In the genomic region with DNA sequence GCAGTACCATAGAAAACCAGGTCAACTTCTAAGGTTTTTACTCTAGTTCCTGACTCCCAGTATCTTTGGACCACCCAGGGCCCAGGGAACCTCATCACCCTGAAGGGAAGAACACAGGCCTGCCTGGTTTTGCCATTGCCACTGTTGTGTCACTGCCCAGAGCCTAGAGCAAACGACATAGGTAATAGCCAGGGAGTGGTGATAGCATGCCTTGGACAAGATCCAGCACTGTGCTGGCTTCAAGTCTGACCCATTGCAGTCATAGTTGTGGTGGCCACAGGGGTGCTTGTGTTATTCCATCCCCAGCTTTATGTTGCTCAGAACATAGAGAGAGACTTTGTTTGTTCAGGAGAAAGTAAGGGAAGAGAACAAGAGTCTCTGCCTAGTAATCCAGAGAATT, we compare ENCODE assay signal across 23 cellular contexts.
A peak's percentile ranks its signal among the peaks of the same experiment; 100 is the strongest.
DNase-seq lines count a peak whose midpoint lies in the region; TF ChIP-seq lines count a peak whose summit lies in the region.
"Had no signal": no experiment of that assay in that cellular context is flagged by ENCODE, and none has a peak within 500 bp of the region (broad histone marks: within the 10 kb centered on the region; RNA-seq: fewer than 3 reads in every experiment).

No MANE protein-coding gene starts in this region.

- no peak for TF ChIP-seq POLR2A in stomach (IDR thresholded peaks at IDR 0.05)

- no peak overlapping the region for H3K27ac Mint-ChIP-seq in activated T-helper 2 cell treated with anti-CD3 and anti-CD28 coated beads, Interferon-gamma antibody, Interleukin-2, Interleukin-4, amounts not matched to agents 10 μg/mL and 5 μg/mL and 100 μg/mL, durations not matched to agents 14 hours and 24 hours and 36 hours
- H3K27ac Mint-ChIP-seq: CD14-positive monocyte; CD4-positive, alpha-beta memory T cell; H9 had no signal

- H3K36me3 Mint-ChIP-seq in activated T-helper 2 cell treated with anti-CD3 and anti-CD28 coated beads, Interferon-gamma antibody, Interleukin-2, Interleukin-4, amounts not matched to agents 10 μg/mL and 5 μg/mL and 100 μg/mL, durations not matched to agents 14 hours and 24 hours and 36 hours (ENCODE audit: low read depth): no peaks in the 10 kb centered on the region
- H3K36me3 Mint-ChIP-seq: CD14-positive monocyte; CD4-positive, alpha-beta memory T cell had no signal

- no peak for TF ChIP-seq CTCF in OCI-LY3 (IDR thresholded peaks at IDR 0.05; ENCODE audit: low read depth, low read length)
- TF ChIP-seq CTCF in stomach (IDR thresholded peaks at IDR 0.05): no peak
- TF ChIP-seq CTCF in ascending aorta (IDR thresholded peaks at IDR 0.05): no peak

- no peak overlapping the region for H3K27ac ChIP-seq in OCI-LY3 (ENCODE audit: low read length)
- no peak overlapping the region for H3K27ac ChIP-seq in stomach
- no peak overlapping the region for H3K27ac ChIP-seq in ascending aorta
- H3K27ac ChIP-seq: A549; BLaER1 treated with 17β-estradiol and CSF1 and Interleukin-3, amounts not matched to agents 10 nM and 100 nM; GM23248 had no signal

- no peaks in the 10 kb centered on the region for H3K4me1 ChIP-seq in OCI-LY3 (ENCODE audit: low read length)
- peaks cover 0 to 8% (median 2%) of the 10 kb centered on the region in 4 donors for H3K4me1 ChIP-seq in stomach
- no peaks in the 10 kb centered on the region for H3K4me1 ChIP-seq in ascending aorta
- H3K4me1 ChIP-seq: A549; BE2C; BLaER1 treated with 17β-estradiol and CSF1 and Interleukin-3, amounts not matched to agents 10 nM and 100 nM had no signal

- 20 to 54% (median 32%) methylated on average over 1 of the region's 1 CpG for WGBS in stomach, 5 donors

- H3K27me3 Mint-ChIP-seq in activated T-helper 2 cell treated with anti-CD3 and anti-CD28 coated beads, Interferon-gamma antibody, Interleukin-2, Interleukin-4, amounts not matched to agents 10 μg/mL and 5 μg/mL and 100 μg/mL, durations not matched to agents 14 hours and 24 hours and 36 hours (ENCODE audit: low read depth): no peaks in the 10 kb centered on the region
- H3K27me3 Mint-ChIP-seq: CD4-positive, alpha-beta memory T cell had no signal

- no peak for TF ChIP-seq EP300 in stomach (IDR thresholded peaks at IDR 0.05)

- no peak overlapping the region for H3K4me2 ChIP-seq in OCI-LY3 (ENCODE audit: low read length)
- H3K4me2 ChIP-seq: A549; BLaER1 treated with 17β-estradiol and CSF1 and Interleukin-3, amounts not matched to agents 10 nM and 100 nM had no signal

- no peak overlapping the region for H3K9ac ChIP-seq in OCI-LY3 (ENCODE audit: low read length)
- H3K9ac ChIP-seq: BLaER1 treated with 17β-estradiol and CSF1 and Interleukin-3, amounts not matched to agents 10 nM and 100 nM; GM23248 had no signal

- H3K4me1 Mint-ChIP-seq in activated T-helper 2 cell treated with anti-CD3 and anti-CD28 coated beads, Interferon-gamma antibody, Interleukin-2, Interleukin-4, amounts not matched to agents 10 μg/mL and 5 μg/mL and 100 μg/mL, durations not matched to agents 14 hours and 24 hours and 36 hours (ENCODE audit: low read depth): no peaks in the 10 kb centered on the region
- H3K4me1 Mint-ChIP-seq: CD14-positive monocyte; CD4-positive, alpha-beta memory T cell; H9 had no signal

- H4K20me1 ChIP-seq in OCI-LY3 (ENCODE audit: insufficient read depth, low read length): no peaks in the 10 kb centered on the region
- H4K20me1 ChIP-seq: BLaER1 treated with 17β-estradiol and CSF1 and Interleukin-3, amounts not matched to agents 10 nM and 100 nM had no signal

- H3K27me3 ChIP-seq in OCI-LY3 (ENCODE audit: low read depth, low read length) (no peaks in the 10 kb centered on the region), stomach (no peaks in the 10 kb centered on the region), ascending aorta (no peaks in the 10 kb centered on the region)
- H3K27me3 ChIP-seq: BE2C; BLaER1 treated with 17β-estradiol and CSF1 and Interleukin-3, amounts not matched to agents 10 nM and 100 nM had no signal

- H3K9me3 Mint-ChIP-seq in activated T-helper 2 cell treated with anti-CD3 and anti-CD28 coated beads, Interferon-gamma antibody, Interleukin-2, Interleukin-4, amounts not matched to agents 10 μg/mL and 5 μg/mL and 100 μg/mL, durations not matched to agents 14 hours and 24 hours and 36 hours: peaks cover 29% of the 10 kb centered on the region
- H3K9me3 Mint-ChIP-seq: H9 had no signal

- no peak overlapping the region for H3K4me3 Mint-ChIP-seq in activated T-helper 2 cell treated with anti-CD3 and anti-CD28 coated beads, Interferon-gamma antibody, Interleukin-2, Interleukin-4, amounts not matched to agents 10 μg/mL and 5 μg/mL and 100 μg/mL, durations not matched to agents 14 hours and 24 hours and 36 hours (ENCODE audit: low read depth)
- H3K4me3 Mint-ChIP-seq: CD14-positive monocyte; CD4-positive, alpha-beta memory T cell; H9 had no signal

- H3K36me3 ChIP-seq in OCI-LY3 (replicated peaks; ENCODE audit: low read depth, low read length) (no peaks in the 10 kb centered on the region), stomach (no peaks in the 10 kb centered on the region), ascending aorta (no peaks in the 10 kb centered on the region)
- H3K36me3 ChIP-seq: BE2C; BLaER1 treated with 17β-estradiol and CSF1 and Interleukin-3, amounts not matched to agents 10 nM and 100 nM had no signal

- H3K9me3 ChIP-seq in OCI-LY3 (ENCODE audit: insufficient read depth, low read length) (no peaks in the 10 kb centered on the region), stomach (no peaks in the 10 kb centered on the region), ascending aorta (no peaks in the 10 kb centered on the region)
- H3K9me3 ChIP-seq: A549; BE2C; BLaER1 treated with 17β-estradiol and CSF1 and Interleukin-3, amounts not matched to agents 10 nM and 100 nM had no signal

- 0 out of 2 replicates have a peak overlapping the region, but pooled peaks have one; percentile 23 for H2AFZ ChIP-seq in OCI-LY3 (ENCODE audit: low read depth, low read length)
- H2AFZ ChIP-seq: GM23248 had no signal

- no peaks in the 10 kb centered on the region for H3K79me2 ChIP-seq in OCI-LY3 (ENCODE audit: low read length)

- H3K4me3 ChIP-seq in OCI-LY3 (ENCODE audit: low read length): no peak overlapping the region
- no peak overlapping the region for H3K4me3 ChIP-seq in stomach
- H3K4me3 ChIP-seq in ascending aorta: no peak overlapping the region
- H3K4me3 ChIP-seq: A549; BLaER1 treated with 17β-estradiol and CSF1 and Interleukin-3, amounts not matched to agents 10 nM and 100 nM; GM12878; GM23248 had no signal

- intact Hi-C loops in stomach (cut with DNase I; ENCODE audit: low total_unique reads): no loop called here
- intact Hi-C loops in ascending aorta (cut with DNase I): no loop called here
- intact Hi-C loops in activated T-helper 2 cell treated with anti-CD3 and anti-CD28 coated beads, Interferon-gamma antibody, Interleukin-2, Interleukin-4, amounts not matched to agents 10 μg/mL and 5 μg/mL and 100 μg/mL, durations not matched to agents 14 hours and 24 hours and 36 hours (cut with micrococcal nuclease): no loop called here

- peak; percentile 29 for DNase-seq in H4 (ENCODE audit: low spot score)
- DNase-seq in mucosa of gallbladder (ENCODE audit: low spot score): peak; percentile 15
- peak; percentile 54 for DNase-seq in stomach
- DNase-seq in ascending aorta (ENCODE audit: low spot score in 2 of 2): no peak
- no peak for DNase-seq in NCI-H526 (lab: John Stamatoyannopoulos, UW)
- DNase-seq in activated T-helper 2 cell treated with anti-CD3 and anti-CD28 coated beads, Interferon-gamma antibody, Interleukin-2, Interleukin-4, amounts not matched to agents 10 μg/mL and 5 μg/mL and 100 μg/mL, durations not matched to agents 14 hours and 24 hours and 36 hours (ENCODE audit: low spot score): no peak
- DNase-seq: 8988T; ACHN; AML-193; BE2C; CD4-positive, alpha-beta memory T cell; COR-L47; DMS153; DND-41; EL; GDM1; GM23248; H9 had no signal

Comparison
In these comparisons a context has a peak if more than half of its experiments do, and no peak if none do; other contexts are left out.
1. DNase-seq: peak in H4 (single experiment), mucosa of gallbladder (single experiment) and stomach (single experiment); none in ascending aorta (0 of 2), NCI-H526 (0 of 2) and activated T-helper 2 cell treated with anti-CD3 and anti-CD28 coated beads, Interferon-gamma antibody, Interleukin-2, Interleukin-4, amounts not matched to agents 10 μg/mL and 5 μg/mL and 100 μg/mL, durations not matched to agents 14 hours and 24 hours and 36 hours (single experiment).